In genomic region chr15:94119923-94120775, GRCh38 we compare ENCODE assay signal across 1 cellular context.
TF ChIP-seq lines count a peak whose summit lies in the region.

No MANE protein-coding gene starts in this region.

TF ChIP-seq in HepG2, 621 proteins besides CTCF, POLR2A, EP300 and RAD21 (continued from another document):
- TF ChIP-seq, protein P1, sequence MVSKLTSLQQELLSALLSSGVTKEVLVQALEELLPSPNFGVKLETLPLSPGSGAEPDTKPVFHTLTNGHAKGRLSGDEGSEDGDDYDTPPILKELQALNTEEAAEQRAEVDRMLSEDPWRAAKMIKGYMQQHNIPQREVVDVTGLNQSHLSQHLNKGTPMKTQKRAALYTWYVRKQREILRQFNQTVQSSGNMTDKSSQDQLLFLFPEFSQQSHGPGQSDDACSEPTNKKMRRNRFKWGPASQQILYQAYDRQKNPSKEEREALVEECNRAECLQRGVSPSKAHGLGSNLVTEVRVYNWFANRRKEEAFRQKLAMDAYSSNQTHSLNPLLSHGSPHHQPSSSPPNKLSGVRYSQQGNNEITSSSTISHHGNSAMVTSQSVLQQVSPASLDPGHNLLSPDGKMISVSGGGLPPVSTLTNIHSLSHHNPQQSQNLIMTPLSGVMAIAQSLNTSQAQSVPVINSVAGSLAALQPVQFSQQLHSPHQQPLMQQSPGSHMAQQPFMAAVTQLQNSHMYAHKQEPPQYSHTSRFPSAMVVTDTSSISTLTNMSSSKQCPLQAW (CRISPR knock-in tag; IDR thresholded peaks at IDR 0.05) = 0 out of 2 replicates have a peak, but pooled peaks have one; percentile 27
- TF ChIP-seq TBX2 (CRISPR knock-in tag; IDR thresholded peaks at IDR 0.05; ENCODE audit: borderline replicate concordance) (no peak), ZSCAN12 (CRISPR knock-in tag; IDR thresholded peaks at IDR 0.05) (no peak), ZSCAN30 (CRISPR knock-in tag; IDR thresholded peaks at IDR 0.05) (no peak), CREB1 (IDR thresholded peaks at IDR 0.05) (peak; percentile 76), CREB1 (CRISPR knock-in tag; IDR thresholded peaks at IDR 0.05) (peak; percentile 75), ZSCAN22 (CRISPR knock-in tag; IDR thresholded peaks at IDR 0.05) (no peak), ZNF121 (CRISPR knock-in tag; IDR thresholded peaks at IDR 0.05) (no peak), MIXL1 (CRISPR knock-in tag; IDR thresholded peaks at IDR 0.05) (0 out of 2 replicates have a peak, but pooled peaks have one; percentile 25), ZBTB49 (CRISPR knock-in tag; IDR thresholded peaks at IDR 0.05; ENCODE audit: borderline replicate concordance) (no peak), GATAD2A (CRISPR knock-in tag; IDR thresholded peaks at IDR 0.05) (no peak), ZNF552 (CRISPR knock-in tag; IDR thresholded peaks at IDR 0.05; ENCODE audit: borderline replicate concordance) (no peak), HMGXB4 (CRISPR knock-in tag; IDR thresholded peaks at IDR 0.05; ENCODE audit: borderline replicate concordance in 1 of 2, low read depth in 1 of 2) (0 out of 4 replicates have a peak, but pooled peaks have one; percentile 21 to 26), FOXO1 (CRISPR knock-in tag; IDR thresholded peaks at IDR 0.05) (no peak), KAT8 (CRISPR knock-in tag; IDR thresholded peaks at IDR 0.05) (peak; percentile 44; the same call in 1 of the 2 replicates), SNRNP70 (IDR thresholded peaks at IDR 0.05; ENCODE audit: low read depth, low read length) (no peak), ATRX (CRISPR knock-in tag; IDR thresholded peaks at IDR 0.05; ENCODE audit: borderline replicate concordance) (no peak), MAFF (IDR thresholded peaks at IDR 0.05; ENCODE audit: low read depth, low read length) (no peak), NFYB (CRISPR knock-in tag; IDR thresholded peaks at IDR 0.05) (no peak), MED8 (CRISPR knock-in tag; IDR thresholded peaks at IDR 0.05; ENCODE audit: insufficient replicate concordance) (no peak), XBP1 (CRISPR knock-in tag; IDR thresholded peaks at IDR 0.05) (peak; percentile 80; the same call in 1 of the 2 replicates), PATZ1 (CRISPR knock-in tag; IDR thresholded peaks at IDR 0.05) (no peak), HMG20B (CRISPR knock-in tag; conservative IDR thresholded peaks at IDR 0.05) (no peak), ZNF124 (CRISPR knock-in tag; IDR thresholded peaks at IDR 0.05) (no peak), SMC3 (IDR thresholded peaks at IDR 0.05; ENCODE audit: low read length) (peak; percentile 93), ZNF761 (CRISPR knock-in tag; conservative IDR thresholded peaks at IDR 0.05) (no peak), HNRNPH1 (optimal IDR thresholded peaks at IDR 0.05; ENCODE audit: low read depth, low read length) (no peak), STAG1 (CRISPR knock-in tag; IDR thresholded peaks at IDR 0.05) (peak; percentile 96)
